Comparison of ENCODE assay signal across 21 cellular contexts in the genomic region with DNA sequence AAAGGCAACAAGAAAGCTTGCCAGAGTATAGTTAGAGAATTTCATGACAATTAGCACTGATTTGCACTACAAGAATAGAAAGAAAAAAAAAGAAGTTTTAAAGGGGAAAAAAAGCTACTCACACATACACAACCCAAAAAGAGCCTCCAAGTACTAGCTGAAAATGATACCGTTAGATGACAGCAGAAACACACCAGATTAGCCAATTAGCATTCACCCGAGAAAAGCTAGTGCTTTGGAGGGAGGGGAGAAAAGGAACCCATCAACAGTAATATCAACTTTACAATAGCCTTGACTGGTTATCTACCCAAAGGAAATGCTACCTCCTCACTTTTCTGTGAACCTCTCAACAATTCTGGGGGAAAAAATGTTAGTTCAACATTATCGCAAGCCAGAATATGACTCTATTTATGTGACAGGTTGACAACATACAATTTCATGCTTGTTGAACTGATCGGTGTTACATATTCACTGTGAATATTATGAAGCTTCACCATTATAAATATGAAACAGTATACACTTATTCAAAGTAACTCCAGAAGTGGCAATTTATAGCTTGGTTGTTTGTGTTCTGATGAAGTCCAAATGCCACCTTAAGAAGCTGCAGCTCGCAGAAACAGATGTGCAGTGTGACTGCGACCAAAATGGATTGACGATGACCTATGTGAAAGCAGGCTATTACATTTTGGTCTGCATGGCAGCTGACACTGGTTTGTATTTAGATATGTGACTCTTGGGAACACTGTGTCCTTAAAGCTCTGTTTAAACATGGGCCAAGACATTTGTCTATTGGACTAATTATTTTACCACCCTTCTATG. TPM values are rescaled to one million over a fixed set of nuclear protein-coding genes. Genes with fewer than 3 reads are reported as not detected.
"Had no signal": no experiment of that assay in that cellular context is flagged by ENCODE, and none has a peak within 500 bp of the region (broad histone marks: within the 10 kb centered on the region; RNA-seq: fewer than 3 reads in every experiment).

No MANE protein-coding gene starts in this region.

- H3K27me3 ChIP-seq: breast epithelium, neutrophil, pancreas, SJSA1 had no signal

- H3K27ac ChIP-seq: breast epithelium, neutrophil, SJSA1 had no signal

- H3K36me3 Mint-ChIP-seq: activated naive CD8-positive, alpha-beta T cell treated with anti-CD3 and anti-CD28 coated beads for 36 hours; natural killer cell treated with Interleukin-12 subunit alpha and Interleukin-12 subunit beta and Interleukin-15 and Interleukin-18, amount 100 ng/mL, for 72 hours had no signal

- H3K36me3 ChIP-seq: breast epithelium, neutrophil, pancreas, SJSA1 had no signal

- FAIRE-seq: endometrium, pancreas had no signal

- ATAC-seq: activated T-cell treated with anti-CD3 and anti-CD28 coated beads, Interleukin-2, amount 50 U/mL, for 4 hours; natural killer cell treated with Interleukin-12 subunit alpha and Interleukin-12 subunit beta and Interleukin-15 and Interleukin-18, amount 100 ng/mL, for 72 hours; sciatic nerve had no signal

- DNase-seq: activated CD4-positive, alpha-beta T cell treated with anti-CD3 and anti-CD28 coated beads, Interleukin-2, amount 50 U/mL, for 4 hours; activated CD8-positive, alpha-beta memory T cell treated with anti-CD3 and anti-CD28 coated beads for 24 hours; activated CD8-positive, alpha-beta memory T cell treated with anti-CD3 and anti-CD28 coated beads, Interleukin-2, amount 50 U/mL, for 48 hours; activated naive CD4-positive, alpha-beta T cell treated with Interleukin-2 at 50 U/mL for 16 hours; activated naive CD8-positive, alpha-beta T cell treated with anti-CD3 and anti-CD28 coated beads for 36 hours; activated T-cell treated with anti-CD3 and anti-CD28 coated beads, Interleukin-2, amount 50 U/mL, for 4 hours; effector CD4-positive, alpha-beta T cell; foreskin fibroblast; hippocampal formation; pancreas; stimulated activated CD4-positive, alpha-beta T cell treated with anti-CD3 and anti-CD28 coated beads, Interleukin-4, amount 100 ng/mL, for 1 hour; stimulated activated naive CD4-positive, alpha-beta T cell; T-helper 1 cell had no signal

- H3K4me3 Mint-ChIP-seq: activated naive CD8-positive, alpha-beta T cell treated with anti-CD3 and anti-CD28 coated beads for 36 hours; activated T-cell treated with anti-CD3 and anti-CD28 coated beads, Interleukin-2, amount 50 U/mL, for 4 hours; dendritic cell treated with granulocyte-macrophage colony-stimulating factor and Interleukin-4, amounts not matched to agents 40 ng/mL and 50 ng/mL, for 4 days; natural killer cell treated with Interleukin-12 subunit alpha and Interleukin-12 subunit beta and Interleukin-15 and Interleukin-18, amount 100 ng/mL, for 72 hours had no signal

- H3K4me1 Mint-ChIP-seq: activated naive CD8-positive, alpha-beta T cell treated with anti-CD3 and anti-CD28 coated beads for 36 hours had no signal

- H3K27ac Mint-ChIP-seq: activated naive CD8-positive, alpha-beta T cell treated with anti-CD3 and anti-CD28 coated beads for 36 hours; dendritic cell treated with granulocyte-macrophage colony-stimulating factor and Interleukin-4, amounts not matched to agents 40 ng/mL and 50 ng/mL, for 4 days; natural killer cell treated with Interleukin-12 subunit alpha and Interleukin-12 subunit beta and Interleukin-15 and Interleukin-18, amount 100 ng/mL, for 72 hours had no signal

- H3K4me1 ChIP-seq: breast epithelium had no signal

- H3K4me3 ChIP-seq: breast epithelium, pancreas, SJSA1 had no signal

- H3K9me3 ChIP-seq: breast epithelium, neutrophil, pancreas, SJSA1 had no signal

- H3K9me3 Mint-ChIP-seq: activated naive CD8-positive, alpha-beta T cell treated with anti-CD3 and anti-CD28 coated beads for 36 hours; activated T-cell treated with anti-CD3 and anti-CD28 coated beads, Interleukin-2, amount 50 U/mL, for 4 hours; dendritic cell treated with granulocyte-macrophage colony-stimulating factor and Interleukin-4, amounts not matched to agents 40 ng/mL and 50 ng/mL, for 4 days had no signal

- H3K27me3 Mint-ChIP-seq: activated naive CD8-positive, alpha-beta T cell treated with anti-CD3 and anti-CD28 coated beads for 36 hours; dendritic cell treated with granulocyte-macrophage colony-stimulating factor and Interleukin-4, amounts not matched to agents 40 ng/mL and 50 ng/mL, for 4 days; natural killer cell treated with Interleukin-12 subunit alpha and Interleukin-12 subunit beta and Interleukin-15 and Interleukin-18, amount 100 ng/mL, for 72 hours had no signal

RNA-seq across cellular contexts. Expression of a gene that starts 15.9 kb away (rescaled TPM):
- total RNA-seq: activated naive CD8-positive, alpha-beta T cell treated with anti-CD3 and anti-CD28 coated beads for 36 hours; natural killer cell treated with Interleukin-12 subunit alpha and Interleukin-12 subunit beta and Interleukin-15 and Interleukin-18, amount 100 ng/mL, for 72 hours; pulmonary artery endothelial cell had no signal
